1 cellular context compared by ENCODE assay signal in genomic region chr12:124686885-124687694, GRCh38.
TF ChIP-seq lines count a peak whose summit lies in the region.

No MANE protein-coding gene starts in this region.

TF ChIP-seq in HEK293, 187 proteins besides CTCF, POLR2A, EP300 and RAD21 (continued from another document):
- TF ChIP-seq ZNF433 (tag by site-specific recombination; IDR thresholded peaks at IDR 0.05; ENCODE audit: low read depth) (no peak), ZNF777 (tag by site-specific recombination; IDR thresholded peaks at IDR 0.05; ENCODE audit: borderline replicate concordance) (no peak)
